1 cellular context compared by ENCODE assay signal in the genomic region with DNA sequence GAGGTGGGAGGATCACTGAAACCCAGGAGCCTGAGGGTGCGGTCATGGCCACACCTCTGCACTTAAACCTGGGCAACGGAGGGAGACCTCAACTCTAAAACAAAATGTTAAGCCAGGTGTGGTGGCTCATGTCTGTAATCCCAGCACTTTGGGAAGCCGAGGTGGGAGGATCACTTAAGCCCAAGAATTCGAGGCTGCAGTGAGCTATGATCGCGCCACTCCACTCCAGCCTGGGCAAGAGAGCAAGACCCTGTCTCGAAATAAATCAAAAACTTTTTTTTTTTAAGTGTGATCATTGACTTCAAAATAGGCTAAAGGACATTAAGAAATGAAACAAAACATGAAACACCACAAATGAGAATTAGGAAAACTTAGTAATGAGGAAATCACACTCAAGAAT.
TF ChIP-seq lines count a peak whose summit lies in the region.

No MANE protein-coding gene starts in this region.

TF ChIP-seq in H1, 55 proteins besides CTCF, POLR2A, EP300 and RAD21:
- no peak for TF ChIP-seq BACH1 (IDR thresholded peaks at IDR 0.05; ENCODE audit: low read length)
- no peak for TF ChIP-seq CBX8 (IDR thresholded peaks at IDR 0.05; ENCODE audit: borderline replicate concordance, low read depth, low read length)
- no peak for TF ChIP-seq EGR1 (IDR thresholded peaks at IDR 0.05; ENCODE audit: borderline replicate concordance, low read depth, low read length)
- no peak for TF ChIP-seq TBP (IDR thresholded peaks at IDR 0.05; ENCODE audit: low read depth, low read length)
- no peak for TF ChIP-seq RXRA (IDR thresholded peaks at IDR 0.05; ENCODE audit: insufficient read depth, low read depth, low read length)
- no peak for TF ChIP-seq CEBPB (IDR thresholded peaks at IDR 0.05; ENCODE audit: low read depth, low read length)
- no peak for TF ChIP-seq SP1 (IDR thresholded peaks at IDR 0.05; ENCODE audit: low read depth, low read length)
- TF ChIP-seq SIRT6 (IDR thresholded peaks at IDR 0.05; ENCODE audit: low read length), result no peak
- no peak for TF ChIP-seq PHF8 (conservative IDR thresholded peaks at IDR 0.05; ENCODE audit: low read depth, low read length)
- no peak for TF ChIP-seq MAFK (IDR thresholded peaks at IDR 0.05; ENCODE audit: low read depth, low read length)
TF ChIP-seq in H1: peak in this region for 0.
